12 cellular contexts compared by ENCODE assay signal in genomic region chr5:77845273-77845646, GRCh38.
DNase-seq lines count a peak whose midpoint lies in the region; ATAC-seq and TF ChIP-seq lines count a peak whose summit lies in the region.
"Had no signal": no experiment of that assay in that cellular context is flagged by ENCODE, and none has a peak within 500 bp of the region (broad histone marks: within the 10 kb centered on the region; RNA-seq: fewer than 3 reads in every experiment).

No MANE protein-coding gene starts in this region.

- TF ChIP-seq CTCF in ascending aorta (IDR thresholded peaks at IDR 0.05) (no peak), upper lobe of right lung (IDR thresholded peaks at IDR 0.05) (no peak)

- H3K4me1 Mint-ChIP-seq in activated naive CD4-positive, alpha-beta T cell treated with anti-CD3 and anti-CD28 coated beads, Interleukin-2, amount 50 U/mL, for 24 hours, result peaks cover 15% of the 10 kb centered on the region
- peaks cover 7% of the 10 kb centered on the region for H3K4me1 Mint-ChIP-seq in activated naive CD4-positive, alpha-beta T cell treated with anti-CD3 and anti-CD28 coated beads, Interleukin-2, amount 10 ng/mL, durations not matched to agents 7 days and 5 days
- H3K4me1 Mint-ChIP-seq in activated CD8-positive, alpha-beta memory T cell treated with anti-CD3 and anti-CD28 coated beads, Interleukin-2, amount 10 ng/mL, durations not matched to agents 7 days and 5 days, result peaks cover 8% of the 10 kb centered on the region

- ATAC-seq in upper lobe of right lung, result no peak
- no peak for ATAC-seq in activated CD8-positive, alpha-beta memory T cell treated with anti-CD3 and anti-CD28 coated beads, Interleukin-2, amount 10 ng/mL, durations not matched to agents 7 days and 5 days
- ATAC-seq in GM21786 (IDR thresholded peaks at IDR 0.05; ENCODE audit: unreplicated experiment), result no peak

- no peak overlapping the region for H3K9ac ChIP-seq in muscle layer of colon (ENCODE audit: low read length)
- H3K9ac ChIP-seq: SK-N-SH had no signal

- H3K4me1 ChIP-seq in ascending aorta (peaks cover 0 to 7% of the 10 kb centered on the region in 2 donors), muscle layer of colon (ENCODE audit: insufficient read depth, low read length) (no peaks in the 10 kb centered on the region), upper lobe of right lung (peaks cover 9% of the 10 kb centered on the region)

- H3K9me3 ChIP-seq in ascending aorta (no peaks in the 10 kb centered on the region), muscle layer of colon (ENCODE audit: low read length) (no peaks in the 10 kb centered on the region), upper lobe of right lung (no peaks in the 10 kb centered on the region)
- H3K9me3 ChIP-seq: SK-N-SH, upper lobe of left lung had no signal

- H3K36me3 ChIP-seq in ascending aorta (no peaks in the 10 kb centered on the region), muscle layer of colon (ENCODE audit: insufficient read depth, low read length) (no peaks in the 10 kb centered on the region), upper lobe of right lung (no peaks in the 10 kb centered on the region)
- H3K36me3 ChIP-seq: upper lobe of left lung had no signal

- peak overlapping the region; percentile 70 for H3K4me3 Mint-ChIP-seq in activated naive CD4-positive, alpha-beta T cell treated with anti-CD3 and anti-CD28 coated beads, Interleukin-2, amount 50 U/mL, for 24 hours
- H3K4me3 Mint-ChIP-seq in activated naive CD4-positive, alpha-beta T cell treated with anti-CD3 and anti-CD28 coated beads, Interleukin-2, amount 10 ng/mL, durations not matched to agents 7 days and 5 days, result no peak overlapping the region
- no peak overlapping the region for H3K4me3 Mint-ChIP-seq in activated CD8-positive, alpha-beta memory T cell treated with anti-CD3 and anti-CD28 coated beads, Interleukin-2, amount 10 ng/mL, durations not matched to agents 7 days and 5 days

- no peak for DNase-seq in activated naive CD4-positive, alpha-beta T cell treated with anti-CD3 and anti-CD28 coated beads, Interleukin-2, amount 10 ng/mL, durations not matched to agents 7 days and 5 days
- DNase-seq in ascending aorta (ENCODE audit: low spot score in 2 of 2), result no peak
- DNase-seq in upper lobe of right lung, result no peak
- no peak for DNase-seq in activated CD8-positive, alpha-beta memory T cell treated with anti-CD3 and anti-CD28 coated beads, Interleukin-2, amount 10 ng/mL, durations not matched to agents 7 days and 5 days
- DNase-seq in DMS 273 treated with DMSO at 0.1 percent for 48 hours (lab: John Stamatoyannopoulos, UW), result no peak
- DNase-seq: activated CD4-positive, alpha-beta T cell treated with anti-CD3 and anti-CD28 coated beads, Interleukin-2, amount 50 U/mL, for 1 hour; GF-D8 had no signal

- no peaks in the 10 kb centered on the region for H3K36me3 Mint-ChIP-seq in activated naive CD4-positive, alpha-beta T cell treated with anti-CD3 and anti-CD28 coated beads, Interleukin-2, amount 50 U/mL, for 24 hours
- no peaks in the 10 kb centered on the region for H3K36me3 Mint-ChIP-seq in activated naive CD4-positive, alpha-beta T cell treated with anti-CD3 and anti-CD28 coated beads, Interleukin-2, amount 10 ng/mL, durations not matched to agents 7 days and 5 days
- no peaks in the 10 kb centered on the region for H3K36me3 Mint-ChIP-seq in activated CD8-positive, alpha-beta memory T cell treated with anti-CD3 and anti-CD28 coated beads, Interleukin-2, amount 10 ng/mL, durations not matched to agents 7 days and 5 days

- intact Hi-C loops in ascending aorta (cut with DNase I) (no loop called here), upper lobe of right lung (cut with DNase I) (no loop called here)

- H3K27me3 ChIP-seq in ascending aorta (no peaks in the 10 kb centered on the region), muscle layer of colon (ENCODE audit: control insufficient read depth in 1 of 2, insufficient read depth in 2 of 2, low read length in 2 of 2) (no peaks in the 10 kb centered on the region), upper lobe of right lung (peaks cover 23% of the 10 kb centered on the region)

- H3K27ac Mint-ChIP-seq in activated naive CD4-positive, alpha-beta T cell treated with anti-CD3 and anti-CD28 coated beads, Interleukin-2, amount 50 U/mL, for 24 hours, result no peak overlapping the region
- no peak overlapping the region for H3K27ac Mint-ChIP-seq in activated naive CD4-positive, alpha-beta T cell treated with anti-CD3 and anti-CD28 coated beads, Interleukin-2, amount 10 ng/mL, durations not matched to agents 7 days and 5 days
- H3K27ac Mint-ChIP-seq in activated CD8-positive, alpha-beta memory T cell treated with anti-CD3 and anti-CD28 coated beads, Interleukin-2, amount 10 ng/mL, durations not matched to agents 7 days and 5 days, result no peak overlapping the region

- H3K4me3 ChIP-seq in ascending aorta (peak overlapping the region; percentile 55 to 70), muscle layer of colon (ENCODE audit: low read depth in 1 of 2, low read length in 2 of 2) (peak overlapping the region; percentile 52 to 61), upper lobe of right lung (peak overlapping the region; percentile 49)

- H3K27ac ChIP-seq in ascending aorta, result no peak overlapping the region
- H3K27ac ChIP-seq in muscle layer of colon (ENCODE audit: low read depth, low read length), result no peak overlapping the region
- no peak overlapping the region for H3K27ac ChIP-seq in upper lobe of right lung
- H3K27ac ChIP-seq: upper lobe of left lung had no signal

- CTCF ChIA-PET in activated naive CD4-positive, alpha-beta T cell treated with anti-CD3 and anti-CD28 coated beads, Interleukin-2, amount 10 ng/mL, durations not matched to agents 7 days and 5 days (lab: Charles Lee), result interaction anchor here (0.6 to 0.7 kb wide), 3 partner anchors 15 to 114 kb away, joined by 3 to 4 read pairs (median 3); no protein-coding TSS in a partner anchor
- CTCF ChIA-PET in activated CD8-positive, alpha-beta memory T cell treated with anti-CD3 and anti-CD28 coated beads, Interleukin-2, amount 10 ng/mL, durations not matched to agents 7 days and 5 days (lab: Charles Lee), result no interaction called here

- H3K9me3 Mint-ChIP-seq in activated naive CD4-positive, alpha-beta T cell treated with anti-CD3 and anti-CD28 coated beads, Interleukin-2, amount 50 U/mL, for 24 hours, result no peaks in the 10 kb centered on the region
- H3K9me3 Mint-ChIP-seq in activated naive CD4-positive, alpha-beta T cell treated with anti-CD3 and anti-CD28 coated beads, Interleukin-2, amount 10 ng/mL, durations not matched to agents 7 days and 5 days, result no peaks in the 10 kb centered on the region
- no peaks in the 10 kb centered on the region for H3K9me3 Mint-ChIP-seq in activated CD8-positive, alpha-beta memory T cell treated with anti-CD3 and anti-CD28 coated beads, Interleukin-2, amount 10 ng/mL, durations not matched to agents 7 days and 5 days (ENCODE audit: low read depth)

- peaks cover 34% of the 10 kb centered on the region for H3K27me3 Mint-ChIP-seq in activated naive CD4-positive, alpha-beta T cell treated with anti-CD3 and anti-CD28 coated beads, Interleukin-2, amount 50 U/mL, for 24 hours
- H3K27me3 Mint-ChIP-seq in activated naive CD4-positive, alpha-beta T cell treated with anti-CD3 and anti-CD28 coated beads, Interleukin-2, amount 10 ng/mL, durations not matched to agents 7 days and 5 days, result peaks cover 64% of the 10 kb centered on the region
- peaks cover 46% of the 10 kb centered on the region for H3K27me3 Mint-ChIP-seq in activated CD8-positive, alpha-beta memory T cell treated with anti-CD3 and anti-CD28 coated beads, Interleukin-2, amount 10 ng/mL, durations not matched to agents 7 days and 5 days
